In genomic region chr1:39396671-39397070, GRCh38 we compare ENCODE assay signal across 22 cellular contexts.
DNase-seq lines count a peak whose midpoint lies in the region; ATAC-seq and TF ChIP-seq lines count a peak whose summit lies in the region.
"Had no signal": no experiment of that assay in that cellular context is flagged by ENCODE, and none has a peak within 500 bp of the region (broad histone marks: within the 10 kb centered on the region; RNA-seq: fewer than 3 reads in every experiment).

No MANE protein-coding gene starts in this region.

- peaks cover 93% of the 10 kb centered on the region for H3K79me2 ChIP-seq in MM.1S (ENCODE audit: low read length)

- WGBS in right cardiac atrium = 68% methylated on average over 5 of the region's 5 CpGs
- WGBS in aorta, 2 donors = 63 to 64% methylated on average over 5 of the region's 5 CpGs

- H3K9me2 ChIP-seq in MM.1S (replicated peaks; ENCODE audit: insufficient read depth, low read length) = no peaks in the 10 kb centered on the region

- intact Hi-C loops in right cardiac atrium (cut with DNase I) = no loop called here
- intact Hi-C loops in left cardiac atrium (cut with DNase I) = no loop called here
- intact Hi-C loops in aorta (cut with DNase I) = no loop called here

- no peak overlapping the region for H3K4me3 Mint-ChIP-seq in nephron
- H3K4me3 Mint-ChIP-seq: CD8-positive, alpha-beta T cell; endodermal cell; naive B cell had no signal

- no peak overlapping the region for H3K4me2 ChIP-seq in MM.1S (ENCODE audit: low read depth, low read length)

- no peaks in the 10 kb centered on the region for H4K20me1 ChIP-seq in MM.1S (ENCODE audit: insufficient read depth, low read length)

- no peak for TF ChIP-seq CTCF in coronary artery (IDR thresholded peaks at IDR 0.05)
- TF ChIP-seq CTCF in nephron (IDR thresholded peaks at IDR 0.05; ENCODE audit: unreplicated experiment in 3 of 3) = no peak
- TF ChIP-seq CTCF in MM.1S (IDR thresholded peaks at IDR 0.05; ENCODE audit: low read length) = no peak

- no peak for ATAC-seq in right cardiac atrium
- no peak for ATAC-seq in left cardiac atrium
- no peak for ATAC-seq in aorta (ENCODE audit: low FRiP score)
- ATAC-seq in HG03159 (IDR thresholded peaks at IDR 0.05; ENCODE audit: unreplicated experiment) = no peak
- ATAC-seq: activated T-helper 17 cell treated with anti-CD3 and anti-CD28 coated beads, Interleukin-2, amount 50 U/mL, for 72 hours; CD8-positive, alpha-beta T cell had no signal

- no peaks in the 10 kb centered on the region for H3K9me3 Mint-ChIP-seq in nephron
- H3K9me3 Mint-ChIP-seq: activated T-helper 17 cell treated with anti-CD3 and anti-CD28 coated beads, Interleukin-2, amount 50 U/mL, for 72 hours; CD8-positive, alpha-beta T cell; endodermal cell; naive B cell had no signal

- no peaks in the 10 kb centered on the region for H3K27me3 Mint-ChIP-seq in nephron (ENCODE audit: low read depth)
- H3K27me3 Mint-ChIP-seq: activated T-helper 17 cell treated with anti-CD3 and anti-CD28 coated beads, Interleukin-2, amount 50 U/mL, for 72 hours; naive B cell had no signal

- H3K4me1 ChIP-seq in right cardiac atrium (ENCODE audit: control insufficient read depth, insufficient read depth, low read length) = peaks cover 31% of the 10 kb centered on the region
- H3K4me1 ChIP-seq in aorta (ENCODE audit: control insufficient read depth in 1 of 2, insufficient read depth in 2 of 2, low read length in 2 of 2) = peaks cover 11% of the 10 kb centered on the region in 2 donors
- peaks cover 68% of the 10 kb centered on the region for H3K4me1 ChIP-seq in MM.1S (ENCODE audit: low read length)

- H3F3A ChIP-seq in MM.1S (ENCODE audit: insufficient read depth, low read length) = peaks cover 26% of the 10 kb centered on the region

- H3K4me1 Mint-ChIP-seq in nephron = peaks cover 81% of the 10 kb centered on the region

- H3K9me3 ChIP-seq in right cardiac atrium (ENCODE audit: control insufficient read depth, low read length) (no peaks in the 10 kb centered on the region), aorta (ENCODE audit: control insufficient read depth, low read length) (no peaks in the 10 kb centered on the region), MM.1S (replicated peaks; ENCODE audit: insufficient read depth, low read length) (no peaks in the 10 kb centered on the region)
- H3K9me3 ChIP-seq: adrenal gland, SJSA1 had no signal

- no peak for DNase-seq in right cardiac atrium
- no peak for DNase-seq in left cardiac atrium
- DNase-seq in coronary artery (ENCODE audit: low spot score) = no peak
- DNase-seq in aorta = no peak
- DNase-seq in T-helper 2 cell = no peak
- DNase-seq in MM.1S = no peak
- DNase-seq: activated CD8-positive, alpha-beta memory T cell treated with anti-CD3 and anti-CD28 coated beads for 24 hours; adrenal gland; CD8-positive, alpha-beta T cell; DND-41; endodermal cell; naive B cell; NCI-H1417; NCI-H2171; NCI-H526 treated with DMSO at 0.1 percent for 48 hours; OCI-M1; T-helper 9 cell; trophoblast cell had no signal

- H3K27ac ChIP-seq in right cardiac atrium (ENCODE audit: low read length) = peak overlapping the region; percentile 16
- peak overlapping the region; percentile 31 to 88 for H3K27ac ChIP-seq in coronary artery
- H3K27ac ChIP-seq in aorta (ENCODE audit: low read depth in 1 of 2, low read length in 2 of 2) = peak overlapping the region; percentile 79 to 81
- H3K27ac ChIP-seq in MM.1S (ENCODE audit: low read length) = no peak overlapping the region
- H3K27ac ChIP-seq: SJSA1 had no signal

- peak overlapping the region; percentile 96 to 99 (median 97) for H3K27ac Mint-ChIP-seq in nephron
- H3K27ac Mint-ChIP-seq: CD8-positive, alpha-beta T cell had no signal

- H3K36me3 ChIP-seq in aorta (ENCODE audit: control insufficient read depth in 1 of 2, insufficient read depth in 2 of 2, low read length in 1 of 2) (no peaks in the 10 kb centered on the region), MM.1S (replicated peaks; ENCODE audit: insufficient read depth, low read length) (no peaks in the 10 kb centered on the region; the same call in 1 of the 2 replicates)
- H3K36me3 ChIP-seq: adrenal gland had no signal

- H3K36me3 Mint-ChIP-seq in nephron (ENCODE audit: low read depth) = peaks cover 1% of the 10 kb centered on the region

- H3K4me3 ChIP-seq in right cardiac atrium (ENCODE audit: low read length) (no peak overlapping the region), coronary artery (no peak overlapping the region), aorta (ENCODE audit: low read length in 2 of 2) (no peak overlapping the region), MM.1S (ENCODE audit: low read length) (no peak overlapping the region)
- H3K4me3 ChIP-seq: adrenal gland, SJSA1 had no signal

- no peak overlapping the region for H2AFZ ChIP-seq in MM.1S (ENCODE audit: low read length)

- H3K27me3 ChIP-seq in right cardiac atrium (ENCODE audit: control insufficient read depth, insufficient read depth) (no peaks in the 10 kb centered on the region), aorta (ENCODE audit: control insufficient read depth in 1 of 2, insufficient read depth in 2 of 2, low read length in 1 of 2) (no peaks in the 10 kb centered on the region), MM.1S (replicated peaks; ENCODE audit: insufficient read depth, low read length) (no peaks in the 10 kb centered on the region)
- H3K27me3 ChIP-seq: adrenal gland, SJSA1 had no signal

- no peak overlapping the region for H3K9ac ChIP-seq in MM.1S (ENCODE audit: low read length)
